Comparison of ENCODE assay signal across 11 cellular contexts in genomic region chr9:121783523-121784507, GRCh38.
DNase-seq lines count a peak whose midpoint lies in the region; ATAC-seq and TF ChIP-seq lines count a peak whose summit lies in the region.
"Had no signal": no experiment of that assay in that cellular context is flagged by ENCODE, and none has a peak within 500 bp of the region (broad histone marks: within the 10 kb centered on the region; RNA-seq: fewer than 3 reads in every experiment).

No MANE protein-coding gene starts in this region.

- peaks cover 6% of the 10 kb centered on the region for H3K79me1 ChIP-seq in neuronal stem cell (ENCODE audit: low read depth, low read length)

- peak overlapping the region; percentile 72 for H3K14ac ChIP-seq in neuronal stem cell (ENCODE audit: low read length)

- H2AFZ ChIP-seq in neuronal stem cell (ENCODE audit: low read length): no peak overlapping the region

- H3K4me2 ChIP-seq in neuronal stem cell (ENCODE audit: insufficient read depth, low read length, poor library complexity, severe bottlenecking): no peak overlapping the region

- WGBS in neuronal stem cell (ENCODE audit: extremely low coverage in 2 of 2, insufficient read length in 2 of 2, insufficient replicate concordance in 1 of 2), 2 donors: no CpG with 5 or more reads among the region's 26 CpGs
- 76 to 86% methylated on average over 26 of the region's 26 CpGs for WGBS in sigmoid colon, 2 donors

- no peak overlapping the region for H3K27ac ChIP-seq in CD8-positive, alpha-beta T cell (ENCODE audit: low read depth, low read length)
- peak overlapping the region; percentile 81 for H3K27ac ChIP-seq in KOPT-K1 (ENCODE audit: low read depth, low read length, poor library complexity, severe bottlenecking)
- peak overlapping the region; percentile 76 for H3K27ac ChIP-seq in angular gyrus (ENCODE audit: low read depth, low read length)
- H3K27ac ChIP-seq in neuronal stem cell (replicated peaks; ENCODE audit: low read length): peak overlapping the region; percentile 74
- peak overlapping the region in 1 of 4 donors; percentile 16 for H3K27ac ChIP-seq in sigmoid colon
- H3K27ac ChIP-seq: SJCRH30 had no signal

- H3K4me1 Mint-ChIP-seq in CD8-positive, alpha-beta T cell (ENCODE audit: low read depth): peaks cover 15% of the 10 kb centered on the region
- H3K4me1 Mint-ChIP-seq: central memory CD8-positive, alpha-beta T cell; IgD-negative memory B cell had no signal

- H2AK5ac ChIP-seq in neuronal stem cell (ENCODE audit: low read depth, low read length): peak overlapping the region; percentile 86

- H3K9me3 Mint-ChIP-seq in CD8-positive, alpha-beta T cell: no peaks in the 10 kb centered on the region
- H3K9me3 Mint-ChIP-seq: central memory CD8-positive, alpha-beta T cell had no signal

- H3K9ac ChIP-seq in neuronal stem cell (ENCODE audit: low read depth, low read length, poor library complexity): peak overlapping the region; percentile 78

- POLR2A ChIA-PET in CD8-positive, alpha-beta T cell (lab: Charles Lee): no interaction called here

- intact Hi-C loops in CD8-positive, alpha-beta T cell (cut with DNase I, micrococcal nuclease): no loop called here
- intact Hi-C loops in sigmoid colon (cut with DNase I): no loop called here

- no peak overlapping the region for H3K4me3 ChIP-seq in CD8-positive, alpha-beta T cell (ENCODE audit: low read depth, low read length)
- H3K4me3 ChIP-seq in neuronal stem cell (ENCODE audit: low read length in 2 of 2) (no peak overlapping the region), sigmoid colon (no peak overlapping the region)
- H3K4me3 ChIP-seq: SJCRH30 had no signal

- no peak for ATAC-seq in CD8-positive, alpha-beta T cell
- no peak for ATAC-seq in HG03175 (IDR thresholded peaks at IDR 0.05; ENCODE audit: unreplicated experiment)
- ATAC-seq in GM18519 (IDR thresholded peaks at IDR 0.05; ENCODE audit: low FRiP score, unreplicated experiment): no peak

- no peak overlapping the region for H4K91ac ChIP-seq in neuronal stem cell (ENCODE audit: low read depth, low read length, poor library complexity)

- H2BK12ac ChIP-seq in neuronal stem cell (ENCODE audit: low read length): no peak overlapping the region

- no peak for TF ChIP-seq POLR2A in sigmoid colon (IDR thresholded peaks at IDR 0.05)

- H4K8ac ChIP-seq in neuronal stem cell (ENCODE audit: low read depth, low read length): peak overlapping the region; percentile 83

- peak in 1 of 7 experiments; percentile 3 for DNase-seq in CD8-positive, alpha-beta T cell
- DNase-seq in neuronal stem cell (ENCODE audit: low spot score) (peak; percentile 31), sigmoid colon (no peak), NOMO-1 treated with DMSO at 0.1 percent for 48 hours (lab: John Stamatoyannopoulos, UW; ENCODE audit: unreplicated experiment) (no peak)

- peak overlapping the region; percentile 22 for H3K4me3 Mint-ChIP-seq in CD8-positive, alpha-beta T cell
- H3K4me3 Mint-ChIP-seq: central memory CD8-positive, alpha-beta T cell; IgD-negative memory B cell had no signal

- TF ChIP-seq CTCF in CD8-positive, alpha-beta T cell (IDR thresholded peaks at IDR 0.05): no peak
- TF ChIP-seq CTCF in sigmoid colon (IDR thresholded peaks at IDR 0.05): no peak

- peaks cover 9% of the 10 kb centered on the region for H3K4me1 ChIP-seq in CD8-positive, alpha-beta T cell (ENCODE audit: insufficient read depth, low read length)
- peaks cover 27 to 46% of the 10 kb centered on the region in 2 donors for H3K4me1 ChIP-seq in neuronal stem cell (ENCODE audit: control insufficient read depth in 2 of 2, insufficient read depth in 1 of 2, low read depth in 1 of 2, low read length in 2 of 2)
- peaks cover 0 to 22% (median 17%) of the 10 kb centered on the region in 4 donors for H3K4me1 ChIP-seq in sigmoid colon
- H3K4me1 ChIP-seq: SJCRH30 had no signal

- peak overlapping the region; percentile 79 for H2BK15ac ChIP-seq in neuronal stem cell (ENCODE audit: low read length)

- TF ChIP-seq EP300 in sigmoid colon (IDR thresholded peaks at IDR 0.05): no peak

- H3K18ac ChIP-seq in neuronal stem cell (ENCODE audit: low read length): peak overlapping the region; percentile 94

- no peaks in the 10 kb centered on the region for H3K9me3 ChIP-seq in CD8-positive, alpha-beta T cell (ENCODE audit: low read length)
- H3K9me3 ChIP-seq in KOPT-K1 (ENCODE audit: insufficient read depth, low read length, poor library complexity, severe bottlenecking) (no peaks in the 10 kb centered on the region), neuronal stem cell (replicated peaks in 1 of 2; ENCODE audit: control insufficient read depth in 2 of 2, insufficient read depth in 1 of 2, low read depth in 1 of 2, low read length in 2 of 2) (no peaks in the 10 kb centered on the region), sigmoid colon (no peaks in the 10 kb centered on the region)
- H3K9me3 ChIP-seq: SJCRH30 had no signal

- CTCF ChIA-PET in CD8-positive, alpha-beta T cell (lab: Charles Lee): no interaction called here

- H3K23ac ChIP-seq in neuronal stem cell (ENCODE audit: low read depth, low read length, poor library complexity): peak overlapping the region; percentile 74

- H3K4ac ChIP-seq in neuronal stem cell (ENCODE audit: low read length): peak overlapping the region; percentile 29

- no peak overlapping the region for H2BK5ac ChIP-seq in neuronal stem cell (ENCODE audit: low read length)

- H2BK120ac ChIP-seq in neuronal stem cell (ENCODE audit: low read depth, low read length): peak overlapping the region; percentile 22

- peaks cover under 1% of the 10 kb centered on the region for H3K27me3 Mint-ChIP-seq in CD8-positive, alpha-beta T cell (ENCODE audit: low read depth)

- no peaks in the 10 kb centered on the region for H3K27me3 ChIP-seq in CD8-positive, alpha-beta T cell (ENCODE audit: insufficient read depth, low read length)
- H3K27me3 ChIP-seq in neuronal stem cell (ENCODE audit: control insufficient read depth in 3 of 3, insufficient read depth in 3 of 3, low read depth in 1 of 3, low read length in 3 of 3): no peaks in the 10 kb centered on the region
- no peaks in the 10 kb centered on the region for H3K27me3 ChIP-seq in sigmoid colon
- H3K27me3 ChIP-seq: SJCRH30 had no signal

- H3K36me3 ChIP-seq in CD8-positive, alpha-beta T cell (ENCODE audit: insufficient read depth, low read length): no peaks in the 10 kb centered on the region
- H3K36me3 ChIP-seq in KOPT-K1 (ENCODE audit: insufficient read depth, low read length) (no peaks in the 10 kb centered on the region), neuronal stem cell (replicated peaks in 1 of 2; ENCODE audit: control insufficient read depth in 2 of 2, insufficient read depth in 2 of 2, low read length in 2 of 2) (peaks cover 23 to 54% of the 10 kb centered on the region in 2 donors), sigmoid colon (peaks cover 30 to 63% (median 38%) of the 10 kb centered on the region in 4 donors)

- H3K36me3 Mint-ChIP-seq in CD8-positive, alpha-beta T cell: no peaks in the 10 kb centered on the region

- H3K27ac Mint-ChIP-seq in CD8-positive, alpha-beta T cell: no peak overlapping the region
- H3K27ac Mint-ChIP-seq: IgD-negative memory B cell had no signal
